In genomic region chr10:3757638-3758490, GRCh38 we compare ENCODE assay signal across 8 cellular contexts. TPM values are rescaled to one million over a fixed set of nuclear protein-coding genes. Genes with fewer than 3 reads are reported as not detected.
DNase-seq lines count a peak whose midpoint lies in the region; ATAC-seq and TF ChIP-seq lines count a peak whose summit lies in the region.

No MANE protein-coding gene starts in this region.

- H3K27ac Mint-ChIP-seq in CD8-positive, alpha-beta memory T cell: peak overlapping the region; percentile 93 to 100 (median 98)

- no peaks in the 10 kb centered on the region for H3K27me3 ChIP-seq in CD8-positive, alpha-beta memory T cell (ENCODE audit: insufficient read depth, low read length, poor library complexity, severe bottlenecking)

- H3K36me3 ChIP-seq in CD8-positive, alpha-beta memory T cell (ENCODE audit: insufficient read depth, low read length): no peaks in the 10 kb centered on the region

- H3K9me3 Mint-ChIP-seq in CD8-positive, alpha-beta memory T cell: no peaks in the 10 kb centered on the region

- H3K36me3 Mint-ChIP-seq in CD8-positive, alpha-beta memory T cell: peaks cover 0 to 2% (median 0%) of the 10 kb centered on the region in 3 donors

- no peaks in the 10 kb centered on the region for H3K27me3 Mint-ChIP-seq in CD8-positive, alpha-beta memory T cell

- peak overlapping the region; percentile 66 for H3K27ac ChIP-seq in CD8-positive, alpha-beta memory T cell (ENCODE audit: low read depth, low read length)

- TF ChIP-seq CTCF in foreskin fibroblast (IDR thresholded peaks at IDR 0.05; ENCODE audit: low read depth, low read length): no peak

- CTCF ChIA-PET in CD8-positive, alpha-beta memory T cell (lab: Charles Lee): interaction anchor here (0.6 to 2.1 kb wide), 7 partner anchors 22 to 899 kb away, joined by 3 to 9 read pairs (median 3); no protein-coding TSS in a partner anchor

- DNase-seq in CD8-positive, alpha-beta memory T cell: peak in 4 of 5 donors; percentile 56 to 83 (median 59)
- peak; percentile 67 for DNase-seq in HT1080 (ENCODE audit: low read depth)
- peak; percentile 77 for DNase-seq in activated naive CD4-positive, alpha-beta T cell treated with Interleukin-2 at 50 U/mL for 16 hours
- DNase-seq in renal cortical epithelial cell (ENCODE audit: low read depth): peak; percentile 98
- no peak for DNase-seq in hepatic stellate cell (ENCODE audit: low spot score)
- no peak for DNase-seq in NOMO-1 treated with DMSO at 0.1 percent for 48 hours (lab: John Stamatoyannopoulos, UW; ENCODE audit: unreplicated experiment)
- no peak for DNase-seq in foreskin fibroblast

- H3K4me3 Mint-ChIP-seq in CD8-positive, alpha-beta memory T cell: peak overlapping the region; percentile 9 to 92 (median 81)

- peaks cover 42 to 82% (median 60%) of the 10 kb centered on the region in 3 donors for H3K4me1 Mint-ChIP-seq in CD8-positive, alpha-beta memory T cell

- POLR2A ChIA-PET in CD8-positive, alpha-beta memory T cell (lab: Charles Lee): interaction anchor here (0.7 to 1.7 kb wide), 11 partner anchors 14 to 191 kb away, joined by 3 to 13 read pairs (median 5); partner anchors contain the start of gene KLF6

- peaks cover 36% of the 10 kb centered on the region for H3K4me1 ChIP-seq in CD8-positive, alpha-beta memory T cell (ENCODE audit: insufficient read depth, low read length)

- no peak overlapping the region for H3K4me3 ChIP-seq in CD8-positive, alpha-beta memory T cell (ENCODE audit: low read length)
- no peak overlapping the region for H3K4me3 ChIP-seq in foreskin fibroblast (ENCODE audit: low read depth in 1 of 2, low read length in 2 of 2)

- H3K9me3 ChIP-seq in CD8-positive, alpha-beta memory T cell (ENCODE audit: low read length): no peaks in the 10 kb centered on the region

- peak; percentile 81 for ATAC-seq in GM21423 (IDR thresholded peaks at IDR 0.05; ENCODE audit: unreplicated experiment)

RNA-seq across cellular contexts. Expression of gene KLF6, which starts 27.1 kb away (rescaled TPM):
- total RNA-seq in CD8-positive, alpha-beta memory T cell: 100 to 1,000 TPM; 187 to 192 TPM
- 883 TPM for polyA plus RNA-seq in CD8-positive, alpha-beta memory T cell
- total RNA-seq in HT1080 (2014; rRNA removed; shearing (Covaris generic)): 59.7 and 93.0 TPM in 2 replicates
- 75.1 and 87.5 TPM in 2 replicates for polyA plus RNA-seq in HT1080 (2015; cell fraction: cytosol; rRNA removed)
- 247 and 255 TPM in 2 replicates for polyA plus RNA-seq in HT1080 (2015; cell fraction: nucleus; rRNA removed)
- 112 and 126 TPM in 2 replicates for total RNA-seq in renal cortical epithelial cell

Comparison
In these comparisons a context has a peak if more than half of its experiments do, and no peak if none do; other contexts are left out.
1. DNase-seq: peak in CD8-positive, alpha-beta memory T cell (4 of 5), HT1080 (single experiment), activated naive CD4-positive, alpha-beta T cell treated with Interleukin-2 at 50 U/mL for 16 hours (single experiment) and renal cortical epithelial cell (single experiment); none in hepatic stellate cell (single experiment), NOMO-1 treated with DMSO at 0.1 percent for 48 hours (single experiment) and foreskin fibroblast (0 of 2).